In the genomic region with DNA sequence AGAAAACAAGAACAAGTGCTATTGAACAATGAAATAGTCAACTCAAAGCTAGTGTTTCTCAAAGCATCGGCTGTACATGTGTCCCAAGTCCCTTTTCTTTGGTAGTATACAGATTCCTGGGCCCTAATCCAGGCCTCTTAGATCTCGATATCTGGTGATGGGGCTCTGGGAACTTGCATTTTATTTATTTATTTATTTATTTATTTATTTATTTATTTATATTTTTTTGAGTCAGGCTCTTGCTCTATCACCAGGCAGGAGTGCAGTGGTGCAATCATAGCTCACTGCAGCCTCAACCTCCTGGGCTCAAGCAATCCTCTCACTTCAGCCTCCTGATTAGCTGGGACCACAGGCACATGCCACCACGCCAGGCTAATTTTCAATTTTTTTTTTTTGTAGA, we compare ENCODE assay signal across 33 cellular contexts. TPM values are rescaled to one million over a fixed set of nuclear protein-coding genes. Genes with fewer than 3 reads are reported as not detected.
"Had no signal": no experiment of that assay in that cellular context is flagged by ENCODE, and none has a peak within 500 bp of the region (broad histone marks: within the 10 kb centered on the region; RNA-seq: fewer than 3 reads in every experiment).

No MANE protein-coding gene starts in this region.

- H3K4me3 ChIP-seq: adrenal gland, body of pancreas, breast epithelium had no signal

- H3K9me3 ChIP-seq: adrenal gland, body of pancreas, breast epithelium had no signal

- H3K27ac ChIP-seq: adrenal gland, body of pancreas, brain microvascular endothelial cell, breast epithelium, VCaP had no signal

- H3K36me3 ChIP-seq: adrenal gland, brain microvascular endothelial cell, breast epithelium had no signal

- H3K4me1 ChIP-seq: adrenal gland, body of pancreas, breast epithelium had no signal

- DNase-seq: activated B cell treated with CpG ODN at 0.5 μM for 24 hours; activated CD4-positive, alpha-beta T cell treated with anti-CD3 and anti-CD28 coated beads for 4 hours; activated CD4-positive, alpha-beta T cell treated with anti-CD3 and anti-CD28 coated beads, Interleukin-2, amount 10 ng/mL, durations not matched to agents 7 days and 5 days; activated CD4-positive, alpha-beta T cell treated with anti-CD3 and anti-CD28 coated beads, Interleukin-2, amount 50 U/mL, for 48 hours; activated CD4-positive, CD25-positive, alpha-beta regulatory T cell treated with anti-CD3 and anti-CD28 coated beads, Interleukin-2, amount 50 U/mL, for 72 hours; activated CD8-positive, alpha-beta memory T cell treated with anti-CD3 and anti-CD28 coated beads, Interleukin-2, amount 50 U/mL, for 4 hours; activated CD8-positive, alpha-beta T cell treated with anti-CD3 and anti-CD28 coated beads for 36 hours; activated gamma-delta T cell treated with Interleukin-2 at 50 U/mL for 16 hours; activated naive CD4-positive, alpha-beta T cell; activated naive CD4-positive, alpha-beta T cell treated with anti-CD3 and anti-CD28 coated beads for 36 hours; activated naive CD4-positive, alpha-beta T cell treated with anti-CD3 and anti-CD28 coated beads, Interleukin-2, amount 50 U/mL, for 16 hours; activated naive CD8-positive, alpha-beta T cell treated with anti-CD3 and anti-CD28 coated beads for 36 hours; activated T-cell treated with anti-CD3 and anti-CD28 coated beads for 4 hours; activated T-cell treated with anti-CD3 and anti-CD28 coated beads, Interleukin-2, amount 50 U/mL, for 1 hour; activated T-cell treated with anti-CD3 and anti-CD28 coated beads, Interleukin-2, amount 50 U/mL, for 4 hours; activated T-cell treated with anti-CD3 and anti-CD28 coated beads, Interleukin-2, amount 50 U/mL, for 72 hours; adrenal gland; amniotic stem cell; body of pancreas; brain microvascular endothelial cell; central memory CD4-positive, alpha-beta T cell; T-helper 1 cell; T-helper 2 cell; T-helper 9 cell had no signal

- ATAC-seq: activated CD8-positive, alpha-beta T cell treated with anti-CD3 and anti-CD28 coated beads for 36 hours; activated naive CD4-positive, alpha-beta T cell treated with anti-CD3 and anti-CD28 coated beads, Interleukin-2, amount 50 U/mL, for 72 hours; activated T-cell treated with anti-CD3 and anti-CD28 coated beads, Interleukin-2, amount 50 U/mL, for 4 hours; activated T-cell treated with anti-CD3 and anti-CD28 coated beads, Interleukin-2, amount 50 U/mL, for 72 hours; activated T-helper 17 cell treated with anti-CD3 and anti-CD28 coated beads, Interleukin-2, amount 50 U/mL, for 72 hours; body of pancreas had no signal

- FAIRE-seq: astrocyte, TTC549 had no signal

RNA-seq across cellular contexts. Expression of a gene that starts 17.1 kb away (rescaled TPM):
- total RNA-seq: activated B cell treated with CpG ODN at 0.5 μM for 24 hours; activated CD4-positive, alpha-beta T cell treated with anti-CD3 and anti-CD28 coated beads, Interleukin-2, amount 10 ng/mL, durations not matched to agents 7 days and 5 days; activated CD8-positive, alpha-beta memory T cell treated with anti-CD3 and anti-CD28 coated beads for 36 hours; activated CD8-positive, alpha-beta T cell treated with anti-CD3 and anti-CD28 coated beads for 36 hours; activated naive CD4-positive, alpha-beta T cell treated with anti-CD3 and anti-CD28 coated beads for 36 hours; activated naive CD4-positive, alpha-beta T cell treated with anti-CD3 and anti-CD28 coated beads, Interleukin-2, amount 50 U/mL, for 72 hours; activated naive CD8-positive, alpha-beta T cell treated with anti-CD3 and anti-CD28 coated beads for 36 hours; activated T-cell treated with anti-CD3 and anti-CD28 coated beads, Interleukin-2, amount 50 U/mL, for 4 hours; activated T-cell treated with anti-CD3 and anti-CD28 coated beads, Interleukin-2, amount 50 U/mL, for 72 hours; activated T-helper 1 cell treated with anti-CD3 and anti-CD28 coated beads, Interleukin-12 subunit alpha, Interleukin-12 subunit beta, Interleukin-2, Interleukin-4 antibody, amounts not matched to agents 30 ng/mL and 10 ng/mL and 1 ng/mL, durations not matched to agents 14 hours and 24 hours and 36 hours; activated T-helper 17 cell treated with anti-CD3 and anti-CD28 coated beads, Interleukin-2, amount 50 U/mL, for 72 hours; astrocyte; cardiac septum had no signal
